In the genomic region with DNA sequence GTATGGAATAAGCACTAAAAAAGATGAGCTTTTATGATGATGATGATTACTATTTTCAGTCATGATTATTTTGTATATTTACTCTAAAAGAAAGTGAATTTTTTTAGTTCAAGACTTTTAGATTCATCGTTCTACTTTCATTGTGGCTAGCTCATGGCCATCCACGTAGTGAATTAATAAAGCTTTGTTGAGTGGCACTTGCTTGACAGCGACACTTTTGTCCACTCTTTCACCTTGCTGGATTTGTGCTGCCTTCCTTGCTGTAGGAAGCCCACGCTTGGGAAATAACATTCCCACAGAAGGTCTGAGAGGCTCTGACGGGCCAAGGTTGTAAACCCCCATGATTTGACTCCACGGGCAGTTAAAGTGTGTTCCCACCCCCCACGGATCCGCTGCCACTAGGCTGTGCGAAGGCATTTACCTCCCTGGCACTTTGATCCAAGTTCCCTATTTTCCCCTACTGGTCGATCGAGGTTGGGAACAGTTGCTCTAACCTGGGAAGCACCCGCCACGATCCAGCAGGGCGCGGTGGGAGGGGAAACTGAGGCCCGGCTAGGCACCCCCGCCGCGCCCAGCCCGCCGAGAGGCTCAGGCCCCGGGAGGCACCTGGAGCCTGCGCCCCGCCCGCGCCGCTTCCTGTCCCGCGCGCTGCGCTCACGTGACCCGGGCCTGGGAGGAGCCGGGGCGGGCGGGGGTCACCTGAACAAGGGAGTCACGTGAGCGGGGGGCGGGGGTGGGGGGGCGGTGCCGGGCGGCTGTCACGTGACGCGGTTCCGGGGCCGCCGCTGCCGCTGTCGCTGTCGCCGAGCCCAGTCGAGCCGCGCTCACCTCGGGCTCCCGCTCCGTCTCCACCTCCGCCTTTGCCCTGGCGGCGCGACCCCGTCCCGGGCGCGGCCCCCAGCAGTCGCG, we compare ENCODE assay signal across 1 cellular context.
TF ChIP-seq lines count a peak whose summit lies in the region.

A gene with protein sequence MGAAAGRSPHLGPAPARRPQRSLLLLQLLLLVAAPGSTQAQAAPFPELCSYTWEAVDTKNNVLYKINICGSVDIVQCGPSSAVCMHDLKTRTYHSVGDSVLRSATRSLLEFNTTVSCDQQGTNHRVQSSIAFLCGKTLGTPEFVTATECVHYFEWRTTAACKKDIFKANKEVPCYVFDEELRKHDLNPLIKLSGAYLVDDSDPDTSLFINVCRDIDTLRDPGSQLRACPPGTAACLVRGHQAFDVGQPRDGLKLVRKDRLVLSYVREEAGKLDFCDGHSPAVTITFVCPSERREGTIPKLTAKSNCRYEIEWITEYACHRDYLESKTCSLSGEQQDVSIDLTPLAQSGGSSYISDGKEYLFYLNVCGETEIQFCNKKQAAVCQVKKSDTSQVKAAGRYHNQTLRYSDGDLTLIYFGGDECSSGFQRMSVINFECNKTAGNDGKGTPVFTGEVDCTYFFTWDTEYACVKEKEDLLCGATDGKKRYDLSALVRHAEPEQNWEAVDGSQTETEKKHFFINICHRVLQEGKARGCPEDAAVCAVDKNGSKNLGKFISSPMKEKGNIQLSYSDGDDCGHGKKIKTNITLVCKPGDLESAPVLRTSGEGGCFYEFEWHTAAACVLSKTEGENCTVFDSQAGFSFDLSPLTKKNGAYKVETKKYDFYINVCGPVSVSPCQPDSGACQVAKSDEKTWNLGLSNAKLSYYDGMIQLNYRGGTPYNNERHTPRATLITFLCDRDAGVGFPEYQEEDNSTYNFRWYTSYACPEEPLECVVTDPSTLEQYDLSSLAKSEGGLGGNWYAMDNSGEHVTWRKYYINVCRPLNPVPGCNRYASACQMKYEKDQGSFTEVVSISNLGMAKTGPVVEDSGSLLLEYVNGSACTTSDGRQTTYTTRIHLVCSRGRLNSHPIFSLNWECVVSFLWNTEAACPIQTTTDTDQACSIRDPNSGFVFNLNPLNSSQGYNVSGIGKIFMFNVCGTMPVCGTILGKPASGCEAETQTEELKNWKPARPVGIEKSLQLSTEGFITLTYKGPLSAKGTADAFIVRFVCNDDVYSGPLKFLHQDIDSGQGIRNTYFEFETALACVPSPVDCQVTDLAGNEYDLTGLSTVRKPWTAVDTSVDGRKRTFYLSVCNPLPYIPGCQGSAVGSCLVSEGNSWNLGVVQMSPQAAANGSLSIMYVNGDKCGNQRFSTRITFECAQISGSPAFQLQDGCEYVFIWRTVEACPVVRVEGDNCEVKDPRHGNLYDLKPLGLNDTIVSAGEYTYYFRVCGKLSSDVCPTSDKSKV (N-terminal part only) (plus strand): TSS at position 788 of the 909 bp plus-strand sequence. CDS start 165 bp downstream, outside the sequence.

TF ChIP-seq in HEK293, 187 proteins besides CTCF, POLR2A, EP300 and RAD21 (continued from another document and continues in another):
- TF ChIP-seq, protein P1, sequence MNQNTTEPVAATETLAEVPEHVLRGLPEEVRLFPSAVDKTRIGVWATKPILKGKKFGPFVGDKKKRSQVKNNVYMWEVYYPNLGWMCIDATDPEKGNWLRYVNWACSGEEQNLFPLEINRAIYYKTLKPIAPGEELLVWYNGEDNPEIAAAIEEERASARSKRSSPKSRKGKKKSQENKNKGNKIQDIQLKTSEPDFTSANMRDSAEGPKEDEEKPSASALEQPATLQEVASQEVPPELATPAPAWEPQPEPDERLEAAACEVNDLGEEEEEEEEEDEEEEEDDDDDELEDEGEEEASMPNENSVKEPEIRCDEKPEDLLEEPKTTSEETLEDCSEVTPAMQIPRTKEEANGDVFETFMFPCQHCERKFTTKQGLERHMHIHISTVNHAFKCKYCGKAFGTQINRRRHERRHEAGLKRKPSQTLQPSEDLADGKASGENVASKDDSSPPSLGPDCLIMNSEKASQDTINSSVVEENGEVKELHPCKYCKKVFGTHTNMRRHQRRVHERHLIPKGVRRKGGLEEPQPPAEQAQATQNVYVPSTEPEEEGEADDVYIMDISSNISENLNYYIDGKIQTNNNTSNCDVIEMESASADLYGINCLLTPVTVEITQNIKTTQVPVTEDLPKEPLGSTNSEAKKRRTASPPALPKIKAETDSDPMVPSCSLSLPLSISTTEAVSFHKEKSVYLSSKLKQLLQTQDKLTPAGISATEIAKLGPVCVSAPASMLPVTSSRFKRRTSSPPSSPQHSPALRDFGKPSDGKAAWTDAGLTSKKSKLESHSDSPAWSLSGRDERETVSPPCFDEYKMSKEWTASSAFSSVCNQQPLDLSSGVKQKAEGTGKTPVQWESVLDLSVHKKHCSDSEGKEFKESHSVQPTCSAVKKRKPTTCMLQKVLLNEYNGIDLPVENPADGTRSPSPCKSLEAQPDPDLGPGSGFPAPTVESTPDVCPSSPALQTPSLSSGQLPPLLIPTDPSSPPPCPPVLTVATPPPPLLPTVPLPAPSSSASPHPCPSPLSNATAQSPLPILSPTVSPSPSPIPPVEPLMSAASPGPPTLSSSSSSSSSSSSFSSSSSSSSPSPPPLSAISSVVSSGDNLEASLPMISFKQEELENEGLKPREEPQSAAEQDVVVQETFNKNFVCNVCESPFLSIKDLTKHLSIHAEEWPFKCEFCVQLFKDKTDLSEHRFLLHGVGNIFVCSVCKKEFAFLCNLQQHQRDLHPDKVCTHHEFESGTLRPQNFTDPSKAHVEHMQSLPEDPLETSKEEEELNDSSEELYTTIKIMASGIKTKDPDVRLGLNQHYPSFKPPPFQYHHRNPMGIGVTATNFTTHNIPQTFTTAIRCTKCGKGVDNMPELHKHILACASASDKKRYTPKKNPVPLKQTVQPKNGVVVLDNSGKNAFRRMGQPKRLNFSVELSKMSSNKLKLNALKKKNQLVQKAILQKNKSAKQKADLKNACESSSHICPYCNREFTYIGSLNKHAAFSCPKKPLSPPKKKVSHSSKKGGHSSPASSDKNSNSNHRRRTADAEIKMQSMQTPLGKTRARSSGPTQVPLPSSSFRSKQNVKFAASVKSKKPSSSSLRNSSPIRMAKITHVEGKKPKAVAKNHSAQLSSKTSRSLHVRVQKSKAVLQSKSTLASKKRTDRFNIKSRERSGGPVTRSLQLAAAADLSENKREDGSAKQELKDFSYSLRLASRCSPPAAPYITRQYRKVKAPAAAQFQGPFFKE (tag by site-specific recombination; IDR thresholded peaks at IDR 0.05; ENCODE audit: borderline replicate concordance), result no peak
- TF ChIP-seq ZNF280D (tag by site-specific recombination; IDR thresholded peaks at IDR 0.05), result no peak
- TF ChIP-seq ZNF169 (tag by site-specific recombination; IDR thresholded peaks at IDR 0.05), result no peak
- TF ChIP-seq TSHZ1 (tag by site-specific recombination; IDR thresholded peaks at IDR 0.05; ENCODE audit: borderline replicate concordance), result no peak; the same call in 1 of the 2 replicates
- TF ChIP-seq ZNF404 (tag by site-specific recombination; IDR thresholded peaks at IDR 0.05), result no peak
- TF ChIP-seq ZNF121 (tag by site-specific recombination; IDR thresholded peaks at IDR 0.05), result peak; percentile 80; the same call in 1 of the 2 replicates
- TF ChIP-seq, protein P2, sequence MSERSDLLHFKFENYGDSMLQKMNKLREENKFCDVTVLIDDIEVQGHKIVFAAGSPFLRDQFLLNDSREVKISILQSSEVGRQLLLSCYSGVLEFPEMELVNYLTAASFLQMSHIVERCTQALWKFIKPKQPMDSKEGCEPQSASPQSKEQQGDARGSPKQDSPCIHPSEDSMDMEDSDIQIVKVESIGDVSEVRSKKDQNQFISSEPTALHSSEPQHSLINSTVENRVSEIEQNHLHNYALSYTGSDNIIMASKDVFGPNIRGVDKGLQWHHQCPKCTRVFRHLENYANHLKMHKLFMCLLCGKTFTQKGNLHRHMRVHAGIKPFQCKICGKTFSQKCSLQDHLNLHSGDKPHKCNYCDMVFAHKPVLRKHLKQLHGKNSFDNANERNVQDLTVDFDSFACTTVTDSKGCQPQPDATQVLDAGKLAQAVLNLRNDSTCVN (tag by site-specific recombination; optimal IDR thresholded peaks at IDR 0.05), result no peak
- TF ChIP-seq, protein P3, sequence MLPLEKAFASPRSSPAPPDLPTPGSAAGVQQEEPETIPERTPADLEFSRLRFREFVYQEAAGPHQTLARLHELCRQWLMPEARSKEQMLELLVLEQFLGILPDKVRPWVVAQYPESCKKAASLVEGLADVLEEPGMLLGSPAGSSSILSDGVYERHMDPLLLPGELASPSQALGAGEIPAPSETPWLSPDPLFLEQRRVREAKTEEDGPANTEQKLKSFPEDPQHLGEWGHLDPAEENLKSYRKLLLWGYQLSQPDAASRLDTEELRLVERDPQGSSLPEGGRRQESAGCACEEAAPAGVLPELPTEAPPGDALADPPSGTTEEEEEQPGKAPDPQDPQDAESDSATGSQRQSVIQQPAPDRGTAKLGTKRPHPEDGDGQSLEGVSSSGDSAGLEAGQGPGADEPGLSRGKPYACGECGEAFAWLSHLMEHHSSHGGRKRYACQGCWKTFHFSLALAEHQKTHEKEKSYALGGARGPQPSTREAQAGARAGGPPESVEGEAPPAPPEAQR (tag by site-specific recombination; IDR thresholded peaks at IDR 0.05), result no peak
- no peak for TF ChIP-seq ZNF48 (tag by site-specific recombination; IDR thresholded peaks at IDR 0.05)
- no peak for TF ChIP-seq TCF7L2 (IDR thresholded peaks at IDR 0.05; ENCODE audit: borderline replicate concordance, low read depth, low read length)
- peak; percentile 58; the same call in 1 of the 2 replicates for TF ChIP-seq ZNF660 (tag by site-specific recombination; IDR thresholded peaks at IDR 0.05)
- TF ChIP-seq ZNF138 (tag by site-specific recombination; IDR thresholded peaks at IDR 0.05; ENCODE audit: borderline replicate concordance), result no peak
- TF ChIP-seq HOXD13 (CRISPR knock-in tag; IDR thresholded peaks at IDR 0.05; ENCODE audit: borderline replicate concordance), result no peak
- TF ChIP-seq ZNF530 (tag by site-specific recombination; IDR thresholded peaks at IDR 0.05; ENCODE audit: low read depth), result no peak
- no peak for TF ChIP-seq ZNF292 (tag by site-specific recombination; IDR thresholded peaks at IDR 0.05; ENCODE audit: borderline replicate concordance, low read depth)
- TF ChIP-seq ZNF335 (tag by site-specific recombination; conservative IDR thresholded peaks at IDR 0.05), result peak; percentile 70
- no peak for TF ChIP-seq ZBTB49 (tag by site-specific recombination; IDR thresholded peaks at IDR 0.05; ENCODE audit: low read depth)
- no peak for TF ChIP-seq ZNF571 (tag by site-specific recombination; IDR thresholded peaks at IDR 0.05)
- no peak for TF ChIP-seq KLF16 (tag by site-specific recombination; IDR thresholded peaks at IDR 0.05)
- no peak for TF ChIP-seq ZNF610 (tag by site-specific recombination; IDR thresholded peaks at IDR 0.05; ENCODE audit: borderline replicate concordance)
- no peak for TF ChIP-seq ZNF747 (tag by site-specific recombination; IDR thresholded peaks at IDR 0.05)
- TF ChIP-seq ZNF155 (tag by site-specific recombination; IDR thresholded peaks at IDR 0.05), result no peak
